Comparison of ENCODE assay signal across 8 cellular contexts in the genomic region with DNA sequence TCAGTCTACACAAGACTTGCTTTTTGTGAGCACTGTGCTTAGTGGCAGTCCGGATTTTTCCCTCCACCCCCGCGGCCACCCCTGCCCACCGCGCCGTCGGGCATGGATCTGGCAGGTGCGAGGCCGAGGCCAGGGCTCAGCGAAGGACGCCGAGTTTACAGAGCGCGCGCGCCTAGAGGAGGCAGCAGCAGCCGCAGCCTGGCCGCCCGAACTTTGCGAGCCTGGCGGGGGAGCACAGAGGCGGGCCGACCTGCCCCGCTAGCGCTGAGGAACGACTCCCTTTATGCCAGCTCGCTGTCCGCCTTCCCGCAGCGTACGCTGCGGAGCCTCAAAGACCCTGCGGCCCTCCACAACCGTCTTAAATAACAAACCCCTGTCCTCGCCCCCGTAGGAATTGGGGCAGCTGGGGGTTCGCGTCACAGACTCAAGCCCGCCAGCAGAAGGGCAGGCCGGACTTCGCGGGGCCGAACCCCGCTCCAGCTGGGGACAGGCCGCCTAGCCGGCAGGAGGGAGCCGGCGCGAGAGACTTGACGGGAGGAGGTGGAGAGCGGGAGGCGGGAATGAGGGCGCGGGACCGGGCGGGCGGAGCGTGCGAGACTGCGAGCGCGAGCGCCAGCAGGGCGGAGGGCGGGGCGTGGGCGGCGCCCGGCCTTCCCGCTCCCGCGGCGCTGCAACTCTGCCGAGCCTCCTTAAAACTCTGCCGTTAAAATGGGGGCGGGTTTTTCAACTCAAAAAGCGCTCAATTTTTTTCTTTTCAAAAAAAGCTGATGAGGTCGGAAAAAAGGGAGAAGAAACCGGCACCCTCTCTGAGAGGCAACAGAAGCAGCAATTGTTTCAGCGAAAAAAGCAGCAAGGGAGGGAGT. TPM values are rescaled to one million over a fixed set of nuclear protein-coding genes. Genes with fewer than 3 reads are reported as not detected.
DNase-seq lines count a peak whose midpoint lies in the region; ATAC-seq, FAIRE-seq and TF ChIP-seq lines count a peak whose summit lies in the region.

No MANE protein-coding gene starts in this region.

- peak; percentile 58 for TF ChIP-seq POLR2A in prostate gland (IDR thresholded peaks at IDR 0.05)

- under 1% methylated on average over 73 of the region's 80 CpGs for WGBS in prostate gland

- H3K9me3 ChIP-seq in left ventricle myocardium inferior (replicated peaks) (no peaks in the 10 kb centered on the region), prostate gland (no peaks in the 10 kb centered on the region)

- intact Hi-C loops in left ventricle myocardium inferior (cut with micrococcal nuclease) = no loop called here
- intact Hi-C loops in prostate gland (cut with DNase I) = no loop called here

- H3K27me3 ChIP-seq in left ventricle myocardium inferior (ENCODE audit: low read depth) (no peaks in the 10 kb centered on the region), prostate gland (replicated peaks; ENCODE audit: insufficient read depth) (no peaks in the 10 kb centered on the region)

- H3K4me3 ChIP-seq in GM12865 (ENCODE audit: low read depth, low read length) (peak overlapping the region; percentile 79), left ventricle myocardium inferior (peak overlapping the region; percentile 93), prostate gland (peak overlapping the region; percentile 67 to 79)

- H3K4me1 ChIP-seq in left ventricle myocardium inferior (peaks cover 60% of the 10 kb centered on the region), prostate gland (replicated peaks) (no peaks in the 10 kb centered on the region)

- DNase-seq in GM12865 (ENCODE audit: low read depth) (peak; percentile 94), NCI-H1417 treated with DMSO at 0.1 percent for 48 hours (lab: John Stamatoyannopoulos, UW) (peak; percentile 79), T follicular helper cell (ENCODE audit: low read depth) (peak; percentile 76), amniotic epithelial cell (ENCODE audit: low read depth) (peak; percentile 84), left ventricle myocardium inferior (peak; percentile 94), prostate gland (ENCODE audit: low spot score) (peak; percentile 86), urothelium cell line (ENCODE audit: low spot score) (peak; percentile 96)

- peak; percentile 35 for TF ChIP-seq CTCF in GM12865 (IDR thresholded peaks at IDR 0.05; ENCODE audit: insufficient read depth, low read depth, low read length, missing control alignments)
- TF ChIP-seq CTCF in left ventricle myocardium inferior (IDR thresholded peaks at IDR 0.05; ENCODE audit: borderline replicate concordance) = peak; percentile 66
- peak in 3 of 4 experiments; percentile 11 to 64 (median 42) for TF ChIP-seq CTCF in prostate gland (IDR thresholded peaks at IDR 0.05)

- peak; percentile 44 for FAIRE-seq in urothelium cell line (lab: Jason Lieb, UNC)

- ATAC-seq in HG02759 (IDR thresholded peaks at IDR 0.05; ENCODE audit: unreplicated experiment) = peak; percentile 69

- no peaks in the 10 kb centered on the region for H3K36me3 ChIP-seq in left ventricle myocardium inferior
- no peaks in the 10 kb centered on the region for H3K36me3 ChIP-seq in prostate gland

- H3K27ac ChIP-seq in left ventricle myocardium inferior (replicated peaks) (peak overlapping the region; percentile 100), prostate gland (peak overlapping the region; percentile 94 to 98)

RNA-seq across cellular contexts. Expression of a gene that starts 1.8 kb away (rescaled TPM):
- total RNA-seq in left ventricle myocardium inferior = 12.8 TPM
- 1 to 10 TPM; 6.8 to 8.4 TPM for total RNA-seq in prostate gland

RNA-seq across cellular contexts. Expression of a gene that starts 8.2 kb away (rescaled TPM):
- total RNA-seq in left ventricle myocardium inferior (80.0 TPM), prostate gland (10 to 100 TPM; 40.4 to 41.5 TPM)

Comparison
In these comparisons a context has a peak if more than half of its experiments do, and no peak if none do; other contexts are left out.
1. Peak in every context shown above with its lines: DNase-seq, ATAC-seq, H3K4me3 ChIP-seq and H3K27ac ChIP-seq.